In the genomic region with DNA sequence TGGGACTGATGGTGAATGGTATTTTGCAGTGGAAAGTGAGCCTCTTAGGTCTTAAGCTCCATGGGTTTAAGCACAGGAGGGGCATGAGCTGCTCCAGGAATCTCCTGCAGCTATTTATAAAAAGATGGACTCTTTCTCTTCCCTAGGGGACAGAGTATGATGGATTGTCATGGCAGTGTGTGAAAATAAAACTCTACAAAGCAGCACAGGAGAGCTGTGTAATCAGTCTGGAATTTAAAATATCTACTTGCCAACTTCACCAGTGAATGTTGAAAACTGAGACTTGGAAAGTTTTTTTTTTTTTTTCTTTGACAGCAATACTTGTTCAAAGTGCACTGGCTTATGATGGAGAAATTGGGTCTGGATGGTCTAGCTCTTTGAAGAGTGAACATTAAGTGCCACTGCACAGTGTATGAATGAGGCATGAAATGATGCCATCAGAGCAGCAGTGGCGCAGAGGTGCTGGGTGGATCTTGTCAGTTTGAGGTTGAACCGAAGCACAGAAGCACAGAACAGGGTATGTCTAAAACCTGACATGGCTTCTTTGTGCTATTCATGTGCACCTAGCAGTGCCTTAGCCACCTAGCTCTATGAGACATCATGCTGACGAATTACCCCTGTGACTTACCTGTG, we compare ENCODE assay signal across 12 cellular contexts.
A peak's percentile ranks its signal among the peaks of the same experiment; 100 is the strongest.
DNase-seq lines count a peak whose midpoint lies in the region; ATAC-seq and TF ChIP-seq lines count a peak whose summit lies in the region.
"Had no signal": no experiment of that assay in that cellular context is flagged by ENCODE, and none has a peak within 500 bp of the region (broad histone marks: within the 10 kb centered on the region; RNA-seq: fewer than 3 reads in every experiment).

No MANE protein-coding gene starts in this region.

- no peaks in the 10 kb centered on the region for H3K9me3 ChIP-seq in fibroblast of lung (ENCODE audit: control insufficient read depth, insufficient read depth, low read depth, low read length)

- TF ChIP-seq CTCF in AG09309 (IDR thresholded peaks at IDR 0.05; ENCODE audit: control insufficient read depth, insufficient read depth, low read depth, low read length, missing control alignments) (no peak), fibroblast of lung (conservative IDR thresholded peaks at IDR 0.05 in 1 of 2, IDR thresholded peaks at IDR 0.05 in 1 of 2; ENCODE audit: low read depth in 1 of 2, low read length in 2 of 2) (no peak), dorsolateral prefrontal cortex (IDR thresholded peaks at IDR 0.05 in 54 of 56, conservative IDR thresholded peaks at IDR 0.05 in 2 of 56; ENCODE audit: low read depth in 1 of 56, partially characterized antibody in 56 of 56) (no peak)

- no peak overlapping the region for H3K9ac ChIP-seq in fibroblast of lung (ENCODE audit: insufficient read depth, low read length)

- no peak overlapping the region for H2AFZ ChIP-seq in fibroblast of lung (ENCODE audit: low read length)

- DNase-seq in AG09309 (ENCODE audit: low read depth): peak; percentile 62
- DNase-seq in NCI-H460 (ENCODE audit: extremely low read depth, low read depth): peak; percentile 8
- DNase-seq in fibroblast of lung (ENCODE audit: low read depth in 2 of 2): peak; percentile 54 to 87
- DNase-seq in non-pigmented ciliary epithelial cell (ENCODE audit: low read depth): peak; percentile 41
- no peak for DNase-seq in iPS-NIHi11 (ENCODE audit: low spot score)
- DNase-seq in G401 (ENCODE audit: low spot score): no peak
- no peak for DNase-seq in dorsolateral prefrontal cortex
- DNase-seq: CD8-positive, alpha-beta T cell; effector CD8-positive, alpha-beta T cell; NCI-H146 had no signal

- peaks cover 8% of the 10 kb centered on the region for H3K4me1 ChIP-seq in fibroblast of lung (ENCODE audit: control insufficient read depth, extremely low read depth, insufficient read depth, low read length)

- no peak for ATAC-seq in GM21528 (IDR thresholded peaks at IDR 0.05; ENCODE audit: low FRiP score, unreplicated experiment)
- ATAC-seq: CD8-positive, alpha-beta T cell had no signal

- no peaks in the 10 kb centered on the region for H3K36me3 ChIP-seq in fibroblast of lung (ENCODE audit: control insufficient read depth, insufficient read depth, low read length)

- H3K4me2 ChIP-seq in fibroblast of lung (ENCODE audit: extremely low read depth, insufficient read depth, low read length): peak overlapping the region; percentile 15

- H3K4me3 ChIP-seq in AG09309 (ENCODE audit: control insufficient read depth, low read depth, low read length) (no peak overlapping the region), fibroblast of lung (replicated peaks in 1 of 4; ENCODE audit: control extremely low read depth in 1 of 4, insufficient read depth in 1 of 4, low read depth in 3 of 4, low read length in 4 of 4) (no peak overlapping the region), dorsolateral prefrontal cortex (no peak overlapping the region)
- H3K4me3 ChIP-seq: skin epidermis had no signal

- no peaks in the 10 kb centered on the region for H3K27me3 ChIP-seq in fibroblast of lung (ENCODE audit: control insufficient read depth, insufficient read depth, low read length)
- peaks cover 0 to 7% (median 0%) of the 10 kb centered on the region in 45 donors for H3K27me3 ChIP-seq in dorsolateral prefrontal cortex

- no peaks in the 10 kb centered on the region for H3K79me2 ChIP-seq in fibroblast of lung (ENCODE audit: control insufficient read depth, insufficient read depth, low read length)

- no peaks in the 10 kb centered on the region for H4K20me1 ChIP-seq in fibroblast of lung (ENCODE audit: control insufficient read depth, extremely low read depth, insufficient read depth, low read length)

- in situ Hi-C loops in G401 (cut with HindIII; ENCODE audit: low sequenced_read_pairs): no loop called here

- intact Hi-C loops in dorsolateral prefrontal cortex (cut with DNase I): no loop called here

- no peak overlapping the region for H3K27ac ChIP-seq in fibroblast of lung (ENCODE audit: insufficient read depth, low read length)
- no peak overlapping the region for H3K27ac ChIP-seq in dorsolateral prefrontal cortex
- H3K27ac ChIP-seq: skin epidermis had no signal

Comparison
In these comparisons a context has a peak if more than half of its experiments do, and no peak if none do; other contexts are left out.
1. DNase-seq: peak in AG09309 (single experiment), NCI-H460 (single experiment), fibroblast of lung (2 of 2) and non-pigmented ciliary epithelial cell (single experiment); none in iPS-NIHi11 (single experiment), G401 (single experiment) and dorsolateral prefrontal cortex (0 of 10).